Comparison of ENCODE assay signal across 8 cellular contexts in genomic region chr12:131895640-131896079, GRCh38. TPM values are rescaled to one million over a fixed set of nuclear protein-coding genes. Genes with fewer than 3 reads are reported as not detected.
DNase-seq lines count a peak whose midpoint lies in the region; TF ChIP-seq lines count a peak whose summit lies in the region.

No MANE protein-coding gene starts in this region.

- H3K79me2 ChIP-seq in mammary epithelial cell (ENCODE audit: insufficient read depth, low read length): peaks cover 7% of the 10 kb centered on the region

- H3K36me3 ChIP-seq in mammary epithelial cell (ENCODE audit: insufficient read depth, low read length) (no peaks in the 10 kb centered on the region), mucosa of stomach (ENCODE audit: control insufficient read depth, insufficient read depth, low read length) (no peaks in the 10 kb centered on the region)

- H3K9me3 ChIP-seq in mammary epithelial cell (replicated peaks; ENCODE audit: insufficient read depth, low read length) (no peaks in the 10 kb centered on the region), mucosa of stomach (ENCODE audit: control insufficient read depth, low read length) (no peaks in the 10 kb centered on the region)

- BruUV-seq in mammary epithelial cell (replicated peaks; lab: Mats Ljungman, UMichigan): no TSS peak

- H3K9ac ChIP-seq in mammary epithelial cell (ENCODE audit: insufficient read depth, low read length) (peak overlapping the region; percentile 63), mucosa of stomach (ENCODE audit: low read length) (peak overlapping the region; percentile 87)

- peak overlapping the region; percentile 95 for H3K4me2 ChIP-seq in mammary epithelial cell (ENCODE audit: insufficient read depth, low read depth, low read length)

- intact Hi-C loops in mammary epithelial cell (cut with micrococcal nuclease): loop anchor here (1.0 to 2.0 kb wide), 2 partner anchors 53 to 64 kb away; partner anchors contain the start of gene EP400

- H3K4me1 ChIP-seq in mammary epithelial cell (ENCODE audit: insufficient read depth, low read length) (peaks cover 30% of the 10 kb centered on the region), mucosa of stomach (ENCODE audit: control insufficient read depth, insufficient read depth, low read length) (peaks cover 18% of the 10 kb centered on the region)

- H3K9me3 Mint-ChIP-seq in activated T-cell treated with anti-CD3 and anti-CD28 coated beads, Interleukin-2, amount 50 U/mL, for 24 hours: no peaks in the 10 kb centered on the region

- H4K20me1 ChIP-seq in mammary epithelial cell (ENCODE audit: insufficient read depth, low read length): no peaks in the 10 kb centered on the region

- no peaks in the 10 kb centered on the region for H3K27me3 ChIP-seq in mammary epithelial cell (ENCODE audit: insufficient read depth, low read length)
- H3K27me3 ChIP-seq in mucosa of stomach (ENCODE audit: control insufficient read depth, insufficient read depth, low read length): no peaks in the 10 kb centered on the region

- H3K4me1 Mint-ChIP-seq in activated T-cell treated with anti-CD3 and anti-CD28 coated beads, Interleukin-2, amount 50 U/mL, for 24 hours (ENCODE audit: low read depth): peaks cover 21% of the 10 kb centered on the region

- peaks cover 5% of the 10 kb centered on the region for H3K36me3 Mint-ChIP-seq in activated T-cell treated with anti-CD3 and anti-CD28 coated beads, Interleukin-2, amount 50 U/mL, for 24 hours (ENCODE audit: low read depth)

- 4% methylated on average over 9 of the region's 12 CpGs for WGBS in mammary epithelial cell (ENCODE audit: low coverage, missing lambda C conversion rate)

- no peak for TF ChIP-seq CTCF in mammary epithelial cell (conservative IDR thresholded peaks at IDR 0.05 in 1 of 2, IDR thresholded peaks at IDR 0.05 in 1 of 2; ENCODE audit: extremely low read depth in 1 of 2, insufficient read depth in 1 of 2, low read depth in 1 of 2, low read length in 2 of 2)

- H2AFZ ChIP-seq in mammary epithelial cell (ENCODE audit: low read depth, low read length): peak overlapping the region; percentile 91

- dilution Hi-C loops in mammary epithelial cell (cut with HindIII; ENCODE audit: low sequenced_read_pairs): no loop called here

- in situ Hi-C loops in mammary epithelial cell (cut with MboI; ENCODE audit: low sequenced_read_pairs in 2 of 2): no loop called here

- no peak for DNase-seq in activated T-cell treated with anti-CD3 and anti-CD28 coated beads, Interleukin-2, amount 50 U/mL, for 24 hours
- DNase-seq in activated T-cell treated with anti-CD3 and anti-CD28 coated beads for 4 hours (no peak), mammary epithelial cell (no peak), mesenteric fat pad (ENCODE audit: low spot score) (no peak), SIG-M5 treated with dmso at 0.1 percent for 504 hours (lab: John Stamatoyannopoulos, UW; ENCODE audit: unreplicated experiment) (no peak), C1 segment of cervical spinal cord (lab: John Stamatoyannopoulos, UW) (no peak)
- no peak for DNase-seq in Jurkat, Clone E6-1 (ENCODE audit: low read depth, low spot score)

- CTCF ChIA-PET in mammary epithelial cell (lab: Charles Lee; ENCODE audit: low non-redundant PET): no interaction called here

- no peaks in the 10 kb centered on the region for H3K27me3 Mint-ChIP-seq in activated T-cell treated with anti-CD3 and anti-CD28 coated beads, Interleukin-2, amount 50 U/mL, for 24 hours

- peak overlapping the region; percentile 81 for H3K4me3 Mint-ChIP-seq in activated T-cell treated with anti-CD3 and anti-CD28 coated beads, Interleukin-2, amount 50 U/mL, for 24 hours

- H3K4me3 ChIP-seq in Jurkat, Clone E6-1 (ENCODE audit: low read length): peak overlapping the region; percentile 67
- peak overlapping the region; percentile 60 to 75 (median 63) for H3K4me3 ChIP-seq in mammary epithelial cell (replicated peaks in 1 of 3; ENCODE audit: insufficient read depth in 1 of 3, low read depth in 2 of 3, low read length in 3 of 3)
- peak overlapping the region; percentile 83 for H3K4me3 ChIP-seq in mucosa of stomach (ENCODE audit: low read length)

- peak overlapping the region; percentile 74 for H3K27ac ChIP-seq in mammary epithelial cell (ENCODE audit: insufficient read depth, low read depth, low read length)

- H3K27ac Mint-ChIP-seq in activated T-cell treated with anti-CD3 and anti-CD28 coated beads, Interleukin-2, amount 50 U/mL, for 24 hours: peak overlapping the region; percentile 83

RNA-seq across cellular contexts. Expression of gene ULK1, which starts 1.2 kb away (rescaled TPM):
- polyA plus RNA-seq in Jurkat, Clone E6-1 (2012; ENCODE audit: insufficient read depth, insufficient read length): 36.2 TPM
- total RNA-seq in mammary epithelial cell (10 to 100 TPM in 1 of 2 donors, 1 to 10 TPM in 1; 9.8 to 19.0 TPM), mesenteric fat pad (19.4 TPM)
- polyA plus RNA-seq in mammary epithelial cell: 6.2 TPM
- polyA minus RNA-seq in mammary epithelial cell: 2.7 TPM

RNA-seq across cellular contexts. Expression of gene PUS1, which starts 33.4 kb away (rescaled TPM):
- polyA plus RNA-seq in Jurkat, Clone E6-1 (2012; ENCODE audit: insufficient read depth, insufficient read length): 49.7 TPM
- 10 to 100 TPM in 1 of 2 donors, 1 to 10 TPM in 1; 7.3 to 51.3 TPM for total RNA-seq in mammary epithelial cell
- 33.6 TPM for polyA plus RNA-seq in mammary epithelial cell
- 6.4 TPM for polyA minus RNA-seq in mammary epithelial cell
- total RNA-seq in mesenteric fat pad: 38.1 TPM

RNA-seq across cellular contexts. Expression of gene EP400, which starts 54.1 kb away (rescaled TPM):
- 31.4 TPM for polyA plus RNA-seq in Jurkat, Clone E6-1 (2012; ENCODE audit: insufficient read depth, insufficient read length)
- 10 to 100 TPM; 15.5 to 48.0 TPM for total RNA-seq in mammary epithelial cell
- polyA plus RNA-seq in mammary epithelial cell: 3.6 TPM
- polyA minus RNA-seq in mammary epithelial cell: 30.6 TPM
- 43.2 TPM for total RNA-seq in mesenteric fat pad
